Comparison of ENCODE assay signal across 17 cellular contexts in the genomic region with DNA sequence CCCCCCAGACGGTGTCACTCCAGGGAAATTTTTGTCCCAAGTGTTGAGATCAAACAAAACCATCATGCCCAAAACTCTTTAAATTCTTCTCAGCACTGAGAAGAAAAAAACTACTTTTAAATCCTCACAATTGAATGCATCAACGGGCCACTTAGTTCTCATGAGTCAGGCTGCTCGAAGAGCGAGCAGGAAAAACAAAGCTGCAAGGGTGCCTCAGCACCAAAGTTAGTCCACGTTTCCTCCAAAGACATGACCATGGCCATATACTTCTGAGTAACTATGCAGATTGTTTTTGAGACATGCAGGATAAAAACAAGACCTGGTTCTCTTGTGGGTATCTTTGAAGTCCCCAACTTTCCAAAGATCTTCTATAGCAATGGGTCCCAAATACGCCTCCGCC. TPM values are rescaled to one million over a fixed set of nuclear protein-coding genes. Genes with fewer than 3 reads are reported as not detected.
A peak's percentile ranks its signal among the peaks of the same experiment; 100 is the strongest.
DNase-seq lines count a peak whose midpoint lies in the region; ATAC-seq and TF ChIP-seq lines count a peak whose summit lies in the region.
"Had no signal": no experiment of that assay in that cellular context is flagged by ENCODE, and none has a peak within 500 bp of the region (broad histone marks: within the 10 kb centered on the region; RNA-seq: fewer than 3 reads in every experiment).

No MANE protein-coding gene starts in this region.

- H3K9me3 Mint-ChIP-seq in endodermal cell (no peaks in the 10 kb centered on the region), osteocyte (ENCODE audit: unreplicated experiment) (no peaks in the 10 kb centered on the region), HFFc6 (no peaks in the 10 kb centered on the region)
- no peaks in the 10 kb centered on the region for H3K9me3 Mint-ChIP-seq in activated CD4-positive, alpha-beta T cell treated with anti-CD3 and anti-CD28 coated beads for 36 hours (ENCODE audit: low read depth)
- no peaks in the 10 kb centered on the region for H3K9me3 Mint-ChIP-seq in activated T-helper 17 cell treated with anti-CD3 and anti-CD28 coated beads, Interleukin-2, amount 50 U/mL, for 72 hours
- H3K9me3 Mint-ChIP-seq: CD14-positive monocyte had no signal

- ATAC-seq in Right ventricle myocardium inferior (no peak), right cardiac atrium (no peak)
- ATAC-seq in activated CD4-positive, alpha-beta T cell treated with anti-CD3 and anti-CD28 coated beads for 36 hours = no peak
- ATAC-seq in activated T-helper 17 cell treated with anti-CD3 and anti-CD28 coated beads, Interleukin-2, amount 50 U/mL, for 72 hours (replicated peaks) = no peak
- ATAC-seq: K562 had no signal

- H3K4me3 Mint-ChIP-seq in endodermal cell = no peak overlapping the region
- H3K4me3 Mint-ChIP-seq in osteocyte (ENCODE audit: unreplicated experiment) = peak overlapping the region; percentile 7
- H3K4me3 Mint-ChIP-seq in activated CD4-positive, alpha-beta T cell treated with anti-CD3 and anti-CD28 coated beads for 36 hours = no peak overlapping the region
- H3K4me3 Mint-ChIP-seq in activated T-helper 17 cell treated with anti-CD3 and anti-CD28 coated beads, Interleukin-2, amount 50 U/mL, for 72 hours = no peak overlapping the region
- no peak overlapping the region for H3K4me3 Mint-ChIP-seq in HFFc6

- H3K27me3 ChIP-seq in right cardiac atrium (ENCODE audit: control insufficient read depth, insufficient read depth) (no peaks in the 10 kb centered on the region), endodermal cell (ENCODE audit: control insufficient read depth, insufficient read depth, low read length, poor library complexity, severe bottlenecking) (no peaks in the 10 kb centered on the region)

- no peaks in the 10 kb centered on the region for H3K9me3 ChIP-seq in right cardiac atrium (ENCODE audit: control insufficient read depth, low read length)
- no peaks in the 10 kb centered on the region for H3K9me3 ChIP-seq in endodermal cell (ENCODE audit: control insufficient read depth, low read length)

- CTCF ChIA-PET in activated CD4-positive, alpha-beta T cell treated with anti-CD3 and anti-CD28 coated beads for 36 hours (lab: Charles Lee) = no interaction called here

- 88% methylated on average over 7 of the region's 7 CpGs for WGBS in right cardiac atrium
- WGBS in endodermal cell (ENCODE audit: insufficient coverage in 1 of 2, insufficient read length in 1 of 2), 2 experiments = 90 to 95% methylated on average over 5 to 7 of the region's 7 CpGs

- H3K4me1 ChIP-seq in right cardiac atrium (ENCODE audit: control insufficient read depth, insufficient read depth, low read length) = peaks cover 3% of the 10 kb centered on the region
- peaks cover 6% of the 10 kb centered on the region for H3K4me1 ChIP-seq in endodermal cell (ENCODE audit: control insufficient read depth, insufficient read depth, low read length)

- H3K27ac ChIP-seq in right cardiac atrium (ENCODE audit: low read length) (no peak overlapping the region), endodermal cell (ENCODE audit: low read depth, low read length) (peak overlapping the region; percentile 59)
- H3K27ac ChIP-seq: 22Rv1 had no signal

- no peak overlapping the region for H3K27ac Mint-ChIP-seq in endodermal cell
- peak overlapping the region; percentile 57 for H3K27ac Mint-ChIP-seq in osteocyte (ENCODE audit: unreplicated experiment)
- H3K27ac Mint-ChIP-seq in activated CD4-positive, alpha-beta T cell treated with anti-CD3 and anti-CD28 coated beads for 36 hours = no peak overlapping the region
- H3K27ac Mint-ChIP-seq in activated T-helper 17 cell treated with anti-CD3 and anti-CD28 coated beads, Interleukin-2, amount 50 U/mL, for 72 hours = no peak overlapping the region
- no peak overlapping the region for H3K27ac Mint-ChIP-seq in HFFc6
- H3K27ac Mint-ChIP-seq: CD14-positive monocyte had no signal

- no peaks in the 10 kb centered on the region for H3K36me3 ChIP-seq in endodermal cell (ENCODE audit: control insufficient read depth, insufficient read depth, low read length)

- peaks cover 17% of the 10 kb centered on the region for H3K27me3 Mint-ChIP-seq in endodermal cell (ENCODE audit: insufficient read depth)
- H3K27me3 Mint-ChIP-seq in osteocyte (ENCODE audit: unreplicated experiment) = no peaks in the 10 kb centered on the region
- H3K27me3 Mint-ChIP-seq in activated CD4-positive, alpha-beta T cell treated with anti-CD3 and anti-CD28 coated beads for 36 hours = peaks cover 5% of the 10 kb centered on the region
- peaks cover 18% of the 10 kb centered on the region for H3K27me3 Mint-ChIP-seq in activated T-helper 17 cell treated with anti-CD3 and anti-CD28 coated beads, Interleukin-2, amount 50 U/mL, for 72 hours
- H3K27me3 Mint-ChIP-seq in HFFc6 (ENCODE audit: insufficient read depth) = peaks cover 55% of the 10 kb centered on the region

- intact Hi-C loops in Right ventricle myocardium inferior (cut with DNase I) = no loop called here
- intact Hi-C loops in right cardiac atrium (cut with DNase I) = loop anchor here in 1 of 4 donors (5.0 kb wide), 1 partner anchor 62 kb away; no protein-coding TSS in a partner anchor
- intact Hi-C loops in activated CD4-positive, alpha-beta T cell treated with anti-CD3 and anti-CD28 coated beads for 36 hours (cut with DNase I, micrococcal nuclease) = no loop called here

- POLR2A ChIA-PET in activated CD4-positive, alpha-beta T cell treated with anti-CD3 and anti-CD28 coated beads for 36 hours (lab: Charles Lee) = no interaction called here

- TF ChIP-seq CTCF in endodermal cell (conservative IDR thresholded peaks at IDR 0.05) (no peak), osteocyte (IDR thresholded peaks at IDR 0.05) (no peak), HFFc6 (IDR thresholded peaks at IDR 0.05) (no peak)

- H3K4me1 Mint-ChIP-seq in endodermal cell = peaks cover 54% of the 10 kb centered on the region
- peaks cover 97% of the 10 kb centered on the region for H3K4me1 Mint-ChIP-seq in osteocyte (ENCODE audit: unreplicated experiment)
- H3K4me1 Mint-ChIP-seq in activated CD4-positive, alpha-beta T cell treated with anti-CD3 and anti-CD28 coated beads for 36 hours = no peaks in the 10 kb centered on the region
- H3K4me1 Mint-ChIP-seq in activated T-helper 17 cell treated with anti-CD3 and anti-CD28 coated beads, Interleukin-2, amount 50 U/mL, for 72 hours = no peaks in the 10 kb centered on the region
- peaks cover 9% of the 10 kb centered on the region for H3K4me1 Mint-ChIP-seq in HFFc6 (ENCODE audit: low read depth)

- H3K36me3 Mint-ChIP-seq in endodermal cell (ENCODE audit: low read depth) (no peaks in the 10 kb centered on the region), osteocyte (ENCODE audit: unreplicated experiment) (peaks cover 57% of the 10 kb centered on the region), HFFc6 (ENCODE audit: low read depth) (no peaks in the 10 kb centered on the region)
- no peaks in the 10 kb centered on the region for H3K36me3 Mint-ChIP-seq in activated CD4-positive, alpha-beta T cell treated with anti-CD3 and anti-CD28 coated beads for 36 hours (ENCODE audit: low read depth)
- no peaks in the 10 kb centered on the region for H3K36me3 Mint-ChIP-seq in activated T-helper 17 cell treated with anti-CD3 and anti-CD28 coated beads, Interleukin-2, amount 50 U/mL, for 72 hours (ENCODE audit: low read depth)
- H3K36me3 Mint-ChIP-seq: CD14-positive monocyte had no signal

- DNase-seq in Right ventricle myocardium inferior (ENCODE audit: missing footprints) (peak; percentile 9), right cardiac atrium (no peak), endodermal cell (no peak), osteocyte (ENCODE audit: extremely low spot score, unreplicated experiment) (no peak), SIG-M5 (lab: John Stamatoyannopoulos, UW) (no peak), HFFc6 (no peak)
- DNase-seq in activated CD4-positive, alpha-beta T cell treated with anti-CD3 and anti-CD28 coated beads for 36 hours = no peak
- DNase-seq: DMS79 treated with DMSO at 0.1 percent for 48 hours, GOT3, NCI-H1694 treated with DMSO at 0.1 percent for 48 hours, NCI-H510A, NCI-H774, OCI-M1 had no signal

- H3K4me3 ChIP-seq in right cardiac atrium (ENCODE audit: low read length) (no peak overlapping the region), endodermal cell (ENCODE audit: low read length) (no peak overlapping the region)
- H3K4me3 ChIP-seq: K562 had no signal

- H3K9ac ChIP-seq in endodermal cell (ENCODE audit: extremely low read depth, low read length, poor library complexity, severe bottlenecking) = no peak overlapping the region

RNA-seq across cellular contexts. Expression of a gene that starts 12.7 kb away (rescaled TPM):
- total RNA-seq in Right ventricle myocardium inferior = 5.3 TPM
- 10 to 100 TPM in 3 of 4 donors, 1 to 10 TPM in 1; 9.6 to 12.2 (median 10.1) TPM for total RNA-seq in right cardiac atrium
- polyA plus RNA-seq in right cardiac atrium = 3.8 TPM
- total RNA-seq in endodermal cell = 10 to 100 TPM in 1 of 2 donors, 1 to 10 TPM in 1; 4.4 to 17.8 TPM
- 41.5 TPM for polyA plus RNA-seq in endodermal cell (2013, experiment 1 of 2)
- 44.1 TPM for polyA plus RNA-seq in endodermal cell (2013, experiment 2 of 2)
- 145 and 153 TPM in 2 replicates for total RNA-seq in osteocyte
- under 1 TPM; 0.05 to 0.12 TPM for total RNA-seq in activated CD4-positive, alpha-beta T cell treated with anti-CD3 and anti-CD28 coated beads for 36 hours
- under 1 TPM; 0.13 TPM for total RNA-seq in activated T-helper 17 cell treated with anti-CD3 and anti-CD28 coated beads, Interleukin-2, amount 50 U/mL, for 72 hours
- total RNA-seq in HFFc6 (2021; fragmentation: NEBNext Ultra II Directional; extraction: Animal tissue kit (Norgen Biotek cat#: 25700)) = under 1 TPM; 0.09 to 0.14 (median 0.12) TPM
